ENCODE assay signal across 24 cellular contexts in the genomic region with DNA sequence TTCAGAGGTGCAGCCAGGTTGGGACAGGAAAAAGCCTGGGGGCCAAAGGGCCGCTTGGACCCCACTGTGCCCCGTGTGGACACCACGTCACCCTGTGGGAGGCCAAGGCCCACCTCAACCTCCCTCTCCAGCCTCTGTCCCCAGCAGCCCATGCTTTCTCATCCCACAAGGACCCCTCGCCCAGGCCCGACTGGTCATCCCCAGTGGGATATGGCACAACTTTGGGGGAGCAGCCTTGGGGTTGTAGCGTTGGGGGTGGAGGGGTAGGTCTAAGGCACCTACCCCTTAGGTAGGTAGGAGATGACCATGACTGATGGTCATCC. TPM values are rescaled to one million over a fixed set of nuclear protein-coding genes. Genes with fewer than 3 reads are reported as not detected.
"Had no signal": no experiment of that assay in that cellular context is flagged by ENCODE, and none has a peak within 500 bp of the region (broad histone marks: within the 10 kb centered on the region; RNA-seq: fewer than 3 reads in every experiment).

No MANE protein-coding gene starts in this region.

- H3K36me3 ChIP-seq: heart left ventricle, lower lobe of right lung, neutrophil, pancreas, thyroid gland had no signal

- ATAC-seq: activated naive CD8-positive, alpha-beta T cell treated with anti-CD3 and anti-CD28 coated beads, Interleukin-2, amount 50 U/mL, for 24 hours; activated T-cell treated with anti-CD3 and anti-CD28 coated beads, Interleukin-2, amount 50 U/mL, for 72 hours; body of pancreas; heart left ventricle; left colon; lower lobe of right lung; naive thymus-derived CD4-positive, alpha-beta T cell; pancreas; stimulated activated naive CD8-positive, alpha-beta T cell treated with anti-CD3 and anti-CD28 coated beads, Interleukin-15, Interleukin-2, amounts not matched to agents 100 U/mL and 50 U/mL, for 24 hours had no signal

- H3K4me3 Mint-ChIP-seq: activated B cell treated with CpG ODN at 0.5 μM for 24 hours; activated CD4-positive, alpha-beta memory T cell treated with anti-CD3 and anti-CD28 coated beads for 36 hours; activated naive CD8-positive, alpha-beta T cell treated with anti-CD3 and anti-CD28 coated beads, Interleukin-2, amount 50 U/mL, for 24 hours; activated T-cell treated with anti-CD3 and anti-CD28 coated beads, Interleukin-2, amount 50 U/mL, for 72 hours; dendritic cell treated with granulocyte-macrophage colony-stimulating factor and Interleukin-4, amounts not matched to agents 40 ng/mL and 50 ng/mL, for 4 days; naive thymus-derived CD4-positive, alpha-beta T cell; T-helper 1 cell treated with Interleukin-12 subunit alpha and Interleukin-12 subunit beta and Interleukin-4 antibody, amounts not matched to agents 30 μg/mL and 1 μg/mL, for 36 hours had no signal

- FAIRE-seq: endometrium, pancreas had no signal

- H3K4me1 Mint-ChIP-seq: activated B cell treated with CpG ODN at 0.5 μM for 24 hours had no signal

- H3K27ac ChIP-seq: body of pancreas, lower lobe of right lung, neutrophil, pancreas, thyroid gland had no signal

- H3K4me3 ChIP-seq: body of pancreas, heart left ventricle, lower lobe of right lung, pancreas, thyroid gland had no signal

- H3K27me3 ChIP-seq: body of pancreas, heart left ventricle, pancreas, thyroid gland had no signal

- DNase-seq: activated B cell treated with CpG ODN at 0.5 μM for 24 hours; activated CD4-positive, alpha-beta memory T cell treated with anti-CD3 and anti-CD28 coated beads for 36 hours; activated CD4-positive, alpha-beta T cell treated with anti-CD3 and anti-CD28 coated beads for 48 hours; activated gamma-delta T cell; activated naive CD4-positive, alpha-beta T cell treated with anti-CD3 and anti-CD28 coated beads, Interleukin-2, amount 50 U/mL, for 16 hours; activated naive CD8-positive, alpha-beta T cell treated with anti-CD3 and anti-CD28 coated beads, Interleukin-2, amount 50 U/mL, for 24 hours; activated T-cell treated with anti-CD3 and anti-CD28 coated beads, Interleukin-2, amount 50 U/mL, for 72 hours; body of pancreas; caudate nucleus; effector CD4-positive, alpha-beta T cell; lower lobe of right lung; naive thymus-derived CD4-positive, alpha-beta T cell; stimulated activated CD4-positive, alpha-beta T cell treated with anti-CD3 and anti-CD28 coated beads, Interleukin-12 subunit alpha, Interleukin-12 subunit beta, amount 100 ng/mL, for 4 hours; stimulated activated CD4-positive, alpha-beta T cell treated with anti-CD3 and anti-CD28 coated beads, Interleukin-4, amount 100 ng/mL, for 4 hours; stimulated activated naive CD8-positive, alpha-beta T cell treated with anti-CD3 and anti-CD28 coated beads, Interleukin-15, Interleukin-2, amounts not matched to agents 100 U/mL and 50 U/mL, for 24 hours; T1000; thyroid gland had no signal

- H3K27ac Mint-ChIP-seq: activated B cell treated with CpG ODN at 0.5 μM for 24 hours; activated CD4-positive, alpha-beta memory T cell treated with anti-CD3 and anti-CD28 coated beads for 36 hours; activated naive CD8-positive, alpha-beta T cell treated with anti-CD3 and anti-CD28 coated beads, Interleukin-2, amount 50 U/mL, for 24 hours; activated T-cell treated with anti-CD3 and anti-CD28 coated beads, Interleukin-2, amount 50 U/mL, for 72 hours; dendritic cell treated with granulocyte-macrophage colony-stimulating factor and Interleukin-4, amounts not matched to agents 40 ng/mL and 50 ng/mL, for 4 days; T-helper 1 cell treated with Interleukin-12 subunit alpha and Interleukin-12 subunit beta and Interleukin-4 antibody, amounts not matched to agents 30 μg/mL and 1 μg/mL, for 36 hours had no signal

- H3K9me3 ChIP-seq: body of pancreas, heart left ventricle, lower lobe of right lung, neutrophil, pancreas, thyroid gland had no signal

- H3K9me3 Mint-ChIP-seq: activated B cell treated with CpG ODN at 0.5 μM for 24 hours; activated CD4-positive, alpha-beta memory T cell treated with anti-CD3 and anti-CD28 coated beads for 36 hours; activated naive CD8-positive, alpha-beta T cell treated with anti-CD3 and anti-CD28 coated beads, Interleukin-2, amount 50 U/mL, for 24 hours; activated T-cell treated with anti-CD3 and anti-CD28 coated beads, Interleukin-2, amount 50 U/mL, for 72 hours; dendritic cell treated with granulocyte-macrophage colony-stimulating factor and Interleukin-4, amounts not matched to agents 40 ng/mL and 50 ng/mL, for 4 days; naive thymus-derived CD4-positive, alpha-beta T cell; T-helper 1 cell treated with Interleukin-12 subunit alpha and Interleukin-12 subunit beta and Interleukin-4 antibody, amounts not matched to agents 30 μg/mL and 1 μg/mL, for 36 hours had no signal

- H3K36me3 Mint-ChIP-seq: activated CD4-positive, alpha-beta memory T cell treated with anti-CD3 and anti-CD28 coated beads for 36 hours; naive thymus-derived CD4-positive, alpha-beta T cell had no signal

RNA-seq across cellular contexts. Expression of a gene that starts 44.0 kb away (rescaled TPM):
- total RNA-seq: activated B cell treated with CpG ODN at 0.5 μM for 24 hours had no signal
- polyA plus RNA-seq: naive thymus-derived CD4-positive, alpha-beta T cell had no signal
